19 cellular contexts compared by ENCODE assay signal in the genomic region with DNA sequence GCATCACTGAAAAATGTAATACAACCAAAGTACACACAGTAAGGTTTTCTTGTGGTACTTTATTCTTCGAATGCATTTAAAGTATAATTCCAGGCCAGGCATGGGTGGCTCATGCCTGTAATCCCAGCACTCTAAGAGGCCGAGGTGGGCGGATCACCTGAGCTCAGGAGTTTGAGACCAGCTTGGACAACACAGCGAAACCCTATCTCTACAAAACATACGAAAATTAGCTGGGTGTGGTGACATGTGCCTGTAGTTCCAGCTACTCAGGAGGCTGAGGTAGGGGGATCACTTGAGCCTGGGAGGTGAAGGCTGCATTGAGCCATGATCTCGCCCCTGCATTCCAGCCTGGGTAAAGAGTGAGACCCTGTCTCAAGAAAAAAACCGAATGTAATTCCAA. TPM values are rescaled to one million over a fixed set of nuclear protein-coding genes. Genes with fewer than 3 reads are reported as not detected.
A peak's percentile ranks its signal among the peaks of the same experiment; 100 is the strongest.
DNase-seq lines count a peak whose midpoint lies in the region; ATAC-seq, FAIRE-seq and TF ChIP-seq lines count a peak whose summit lies in the region.
"Had no signal": no experiment of that assay in that cellular context is flagged by ENCODE, and none has a peak within 500 bp of the region (broad histone marks: within the 10 kb centered on the region; RNA-seq: fewer than 3 reads in every experiment).

No MANE protein-coding gene starts in this region.

- H3K27ac ChIP-seq in OCI-LY7 (ENCODE audit: low read depth, low read length, poor library complexity, severe bottlenecking) = peak overlapping the region; percentile 98
- peak overlapping the region; percentile 96 for H3K27ac ChIP-seq in GM12878 (ENCODE audit: control insufficient read depth, insufficient read depth)
- H3K27ac ChIP-seq in thymus (ENCODE audit: low read depth) = peak overlapping the region; percentile 80
- H3K27ac ChIP-seq: SK-N-MC had no signal

- no peak for DNase-seq in activated naive CD4-positive, alpha-beta T cell treated with Interleukin-2 at 50 U/mL for 16 hours
- DNase-seq in OCI-LY7 (ENCODE audit: low spot score) = no peak
- no peak for DNase-seq in GM12878 (ENCODE audit: low read depth, low spot score)
- no peak for DNase-seq in pons (ENCODE audit: low spot score)
- no peak for DNase-seq in A172 (ENCODE audit: low spot score)
- DNase-seq: activated CD4-positive, alpha-beta T cell treated with anti-CD3 and anti-CD28 coated beads, Interleukin-2, amount 50 U/mL, for 1 hour; activated T-cell treated with anti-CD3 and anti-CD28 coated beads, Interleukin-2, amount 50 U/mL, for 48 hours; anterior cingulate cortex; KBM-7; NCI-H1092; NCI-H2081 treated with DMSO at 0.1 percent for 48 hours; NCI-H526 treated with DMSO at 0.1 percent for 48 hours had no signal

- H3K9me2 ChIP-seq in OCI-LY7 (ENCODE audit: insufficient read depth, low read length) = no peaks in the 10 kb centered on the region

- H3K36me3 ChIP-seq in OCI-LY7 (ENCODE audit: insufficient read depth, low read length) (no peaks in the 10 kb centered on the region), GM12878 (ENCODE audit: control insufficient read depth in 2 of 2, insufficient read depth in 2 of 2, low read length in 1 of 2) (no peaks in the 10 kb centered on the region), thymus (ENCODE audit: control insufficient read depth, insufficient read depth) (no peaks in the 10 kb centered on the region)
- H3K36me3 ChIP-seq: right lobe of liver had no signal

- H3K4me3 ChIP-seq in OCI-LY7 (ENCODE audit: low read depth, low read length, poor library complexity, severe bottlenecking) (peak overlapping the region; percentile 54), GM12878 (no peak overlapping the region), thymus (ENCODE audit: low read length) (no peak overlapping the region)
- H3K4me3 ChIP-seq: right lobe of liver, SK-N-MC had no signal

- TF ChIP-seq RAD21 in GM12878 (IDR thresholded peaks at IDR 0.05; ENCODE audit: insufficient read depth, low read depth, low read length) = no peak

- H3K27me3 ChIP-seq in GM12878 (replicated peaks in 1 of 2; ENCODE audit: control insufficient read depth in 2 of 2, insufficient read depth in 2 of 2, low read length in 1 of 2) (no peaks in the 10 kb centered on the region), thymus (ENCODE audit: control insufficient read depth, insufficient read depth) (no peaks in the 10 kb centered on the region)
- H3K27me3 ChIP-seq: right lobe of liver had no signal

- H3K4me2 ChIP-seq in OCI-LY7 (ENCODE audit: low read length) (peak overlapping the region; percentile 74), GM12878 (ENCODE audit: control insufficient read depth, insufficient read depth) (peak overlapping the region; percentile 92)

- no peak overlapping the region for H3K4me3 Mint-ChIP-seq in activated naive CD4-positive, alpha-beta T cell treated with anti-CD3 and anti-CD28 coated beads, Interleukin-2, amount 50 U/mL, for 24 hours

- H2AFZ ChIP-seq in OCI-LY7 (ENCODE audit: low read length) (peak overlapping the region; percentile 90; the same call in 1 of the 2 replicates), GM12878 (ENCODE audit: control insufficient read depth, low read depth, low read length) (no peak overlapping the region)

- no peak for TF ChIP-seq POLR2A in GM12878 (IDR thresholded peaks at IDR 0.05; ENCODE audit: low read depth, low read length)

- ATAC-seq in GM12878 (no peak), GM18867 (IDR thresholded peaks at IDR 0.05; ENCODE audit: unreplicated experiment) (no peak)

- SMC1A ChIA-PET in GM12878 (lab: Charles Lee; ENCODE audit: uncharacterized antibody, unreplicated experiment) = interaction anchor here (0.7 to 3.4 kb wide), 18 partner anchors 10 to 389 kb away, joined by 3 to 14 read pairs (median 4); no protein-coding TSS in a partner anchor

- no peak for TF ChIP-seq EP300 in GM12878 (IDR thresholded peaks at IDR 0.05; ENCODE audit: borderline replicate concordance in 1 of 2, control insufficient read depth in 1 of 2, low read depth in 2 of 2, low read length in 2 of 2)

- H3K79me2 ChIP-seq in OCI-LY7 (ENCODE audit: insufficient read depth, low read depth, low read length) (peaks cover 5% of the 10 kb centered on the region; the same call in 1 of the 2 replicates), GM12878 (ENCODE audit: control insufficient read depth, insufficient read depth, low read length) (peaks cover 14% of the 10 kb centered on the region)

- H3K9me3 ChIP-seq in OCI-LY7 (ENCODE audit: low read length) (no peaks in the 10 kb centered on the region), GM12878 (replicated peaks; ENCODE audit: control insufficient read depth, insufficient read depth, low read length) (no peaks in the 10 kb centered on the region), thymus (ENCODE audit: control insufficient read depth) (no peaks in the 10 kb centered on the region)
- H3K9me3 ChIP-seq: right lobe of liver had no signal

- no peak for FAIRE-seq in GM12878 (lab: Jason Lieb, UNC)
- FAIRE-seq: TTC549, urothelium cell line had no signal

- BruUV-seq in OCI-LY7 (replicated peaks; lab: Mats Ljungman, UMichigan) (no TSS peak), GM12878 (replicated peaks; lab: Mats Ljungman, UMichigan) (no TSS peak)

- H3K27me3 Mint-ChIP-seq in activated naive CD4-positive, alpha-beta T cell treated with anti-CD3 and anti-CD28 coated beads, Interleukin-2, amount 50 U/mL, for 24 hours = no peaks in the 10 kb centered on the region

- no peaks in the 10 kb centered on the region for H4K20me1 ChIP-seq in OCI-LY7 (ENCODE audit: insufficient read depth, low read length)
- no peaks in the 10 kb centered on the region for H4K20me1 ChIP-seq in GM12878 (ENCODE audit: control insufficient read depth, insufficient read depth)

- in situ Hi-C loops in GM12878 (cut with MboI) = no loop called here

- POLR2A ChIA-PET in OCI-LY7 (lab: Charles Lee) (interaction anchor here (0.7 to 1.7 kb wide), 12 partner anchors 12 to 148 kb away, joined by 3 to 7 read pairs (median 4); no protein-coding TSS in a partner anchor), GM12878 (lab: Charles Lee) (interaction anchor here (0.8 to 1.9 kb wide), 6 partner anchors 30 to 392 kb away, joined by 3 to 5 read pairs (median 3); no protein-coding TSS in a partner anchor)

- intact Hi-C loops in OCI-LY7 (cut with micrococcal nuclease; ENCODE audit: unreplicated experiment) (loop anchor here (2.0 to 10.0 kb wide), 6 partner anchors 108 to 914 kb away; partner anchors contain the start of gene RMC1), GM12878 (cut with micrococcal nuclease; ENCODE audit: unreplicated experiment) (loop anchor here (2.0 to 10.0 kb wide), 4 partner anchors 72 to 776 kb away; no protein-coding TSS in a partner anchor)

- peaks cover 60% of the 10 kb centered on the region for H3K4me1 ChIP-seq in OCI-LY7 (ENCODE audit: insufficient read depth, low read length, poor library complexity, severe bottlenecking)
- peaks cover 50% of the 10 kb centered on the region for H3K4me1 ChIP-seq in GM12878 (ENCODE audit: control insufficient read depth, insufficient read depth, low read length)
- H3K4me1 ChIP-seq in thymus (ENCODE audit: control insufficient read depth, insufficient read depth, low read length) = peaks cover 32% of the 10 kb centered on the region

- TF ChIP-seq CTCF in OCI-LY7 (conservative IDR thresholded peaks at IDR 0.05; ENCODE audit: low read length) (no peak), GM12878 (IDR thresholded peaks at IDR 0.05 in 2 of 3, conservative IDR thresholded peaks at IDR 0.05 in 1 of 3; ENCODE audit: control insufficient read depth in 2 of 3, extremely low read depth in 1 of 3, insufficient read depth in 1 of 3, low read depth in 3 of 3, low read length in 3 of 3) (no peak)

- peak overlapping the region; percentile 82 for H3K27ac Mint-ChIP-seq in activated naive CD4-positive, alpha-beta T cell treated with anti-CD3 and anti-CD28 coated beads, Interleukin-2, amount 50 U/mL, for 24 hours

- RAD21 ChIA-PET in GM12878 (lab: Charles Lee; ENCODE audit: unreplicated experiment) = interaction anchor here (0.7 to 2.2 kb wide), 7 partner anchors 29 to 111 kb away, joined by 3 to 17 read pairs (median 4); no protein-coding TSS in a partner anchor

- peaks cover 69% of the 10 kb centered on the region for H3K4me1 Mint-ChIP-seq in activated naive CD4-positive, alpha-beta T cell treated with anti-CD3 and anti-CD28 coated beads, Interleukin-2, amount 50 U/mL, for 24 hours

- no peaks in the 10 kb centered on the region for H3K9me3 Mint-ChIP-seq in activated naive CD4-positive, alpha-beta T cell treated with anti-CD3 and anti-CD28 coated beads, Interleukin-2, amount 50 U/mL, for 24 hours

- WGBS in GM12878 (ENCODE audit: insufficient coverage, insufficient replicate concordance, low lambda C conversion rate, missing lambda C conversion rate) = 83% methylated on average over 7 of the region's 7 CpGs
- 86% methylated on average over 7 of the region's 7 CpGs for WGBS in thymus

- H3K36me3 Mint-ChIP-seq in activated naive CD4-positive, alpha-beta T cell treated with anti-CD3 and anti-CD28 coated beads, Interleukin-2, amount 50 U/mL, for 24 hours = no peaks in the 10 kb centered on the region

- H3K9ac ChIP-seq in GM12878 (ENCODE audit: control insufficient read depth, insufficient read depth, low read length) = peak overlapping the region; percentile 1; the same call in 1 of the 2 replicates

- CTCF ChIA-PET in OCI-LY7 (lab: Charles Lee; ENCODE audit: unreplicated experiment) = no interaction called here
- CTCF ChIA-PET in GM12878 (lab: Yijun Ruan, JAX) = interaction anchor here (0.7 to 2.1 kb wide), 8 partner anchors 9 to 389 kb away, joined by 3 to 6 read pairs (median 4); no protein-coding TSS in a partner anchor

RNA-seq across cellular contexts. Expression of gene TTC39C, which starts 3.9 kb away (rescaled TPM):
- 31.4 and 33.4 TPM in 2 replicates for total RNA-seq in OCI-LY7 (2014; rRNA removed; shearing (Covaris generic))
- 47.0 TPM in 2 replicates for total RNA-seq in OCI-LY7 (2022)
- total RNA-seq in GM12878 (2013; cell fraction: nucleolus; rRNA removed) = 78.9 and 87.4 TPM in 2 replicates
- total RNA-seq in GM12878 (2014; rRNA removed) = 74.6 and 80.3 TPM in 2 replicates
- 81.1 and 84.4 TPM in 2 replicates for total RNA-seq in GM12878 (2014; rRNA removed; fragmentation: Illumina TruSeq; extraction: Trizol)
- 72.8 and 76.5 TPM in 2 replicates for total RNA-seq in GM12878 (2021)
- polyA plus RNA-seq in GM12878 (2011; ENCODE audit: low read depth) = 20.4 TPM
- polyA plus RNA-seq in GM12878 (2011; rRNA removed) = 25.2 and 33.2 TPM in 2 replicates
- polyA plus RNA-seq in GM12878 (2011; cell fraction: cytosol; rRNA removed) = 8.8 and 10.1 TPM in 2 replicates
- 24.3 and 24.8 TPM in 2 replicates for polyA plus RNA-seq in GM12878 (2011; cell fraction: nucleus; rRNA removed)
- polyA plus RNA-seq in GM12878 (2012) = 38.1 and 44.0 TPM in 2 replicates
- 59.7 and 77.6 TPM in 2 replicates for polyA plus RNA-seq in GM12878 (2014; fragmentation: Illumina TruSeq; extraction: Trizol)
- 10 to 100 TPM; 21.1 to 37.2 TPM for polyA plus RNA-seq in GM12878 (2014; fragmentation: Nextera tagmentation; extraction: Ambion mirVana)
- 59.7 and 63.3 TPM in 2 replicates for polyA plus RNA-seq in GM12878 (2014; rRNA removed)
- 10 to 100 TPM; 69.8 to 91.0 TPM for polyA plus RNA-seq in GM12878 (2016; fragmentation: Nextera tagmentation; extraction: Ambion mirVana)
- 26.0 and 27.4 TPM in 2 replicates for polyA minus RNA-seq in GM12878 (2011; rRNA and poly(A)+ RNA removed)
- polyA minus RNA-seq in GM12878 (2011; cell fraction: cytosol; rRNA and poly(A)+ RNA removed) = 9.9 and 13.0 TPM in 2 replicates
- 12.9 and 22.0 TPM in 2 replicates for polyA minus RNA-seq in GM12878 (2011; cell fraction: nucleus; rRNA and poly(A)+ RNA removed)
- polyA plus RNA-seq in thymus = 33.7 TPM
- total RNA-seq in A172 (2014; rRNA removed; shearing (Covaris generic)) = 17.8 and 21.8 TPM in 2 replicates
